In genomic region chr3:197541756-197542539, GRCh38 we compare ENCODE assay signal across 12 cellular contexts. TPM values are rescaled to one million over a fixed set of nuclear protein-coding genes. Genes with fewer than 3 reads are reported as not detected.
DNase-seq lines count a peak whose midpoint lies in the region; ATAC-seq, FAIRE-seq and TF ChIP-seq lines count a peak whose summit lies in the region.
"Had no signal": no experiment of that assay in that cellular context is flagged by ENCODE, and none has a peak within 500 bp of the region (broad histone marks: within the 10 kb centered on the region; RNA-seq: fewer than 3 reads in every experiment).

No MANE protein-coding gene starts in this region.

- H3K9me2 ChIP-seq in Karpas-422 (replicated peaks; ENCODE audit: insufficient read depth, low read length): no peaks in the 10 kb centered on the region

- TF ChIP-seq RAD21 in A549 (conservative IDR thresholded peaks at IDR 0.05 in 1 of 2, IDR thresholded peaks at IDR 0.05 in 1 of 2): no peak

- no peak for TF ChIP-seq CTCF in A549 (IDR thresholded peaks at IDR 0.05)

- no peak overlapping the region for H3K4me3 Mint-ChIP-seq in effector memory CD8-positive, alpha-beta T cell
- H3K4me3 Mint-ChIP-seq: T-helper 17 cell had no signal

- H3K27me3 Mint-ChIP-seq in effector memory CD8-positive, alpha-beta T cell: no peaks in the 10 kb centered on the region
- H3K27me3 Mint-ChIP-seq: T-helper 17 cell had no signal

- FAIRE-seq in A549 (lab: Jason Lieb, UNC): no peak

- H3K4me2 ChIP-seq in A549: no peak overlapping the region
- no peak overlapping the region for H3K4me2 ChIP-seq in Karpas-422 (ENCODE audit: low read depth, low read length, poor library complexity, severe bottlenecking)

- peaks cover 52% of the 10 kb centered on the region for H3K36me3 ChIP-seq in Karpas-422 (ENCODE audit: insufficient read depth, low read length)

- H3K27me3 ChIP-seq in Karpas-422 (ENCODE audit: low read length): no peaks in the 10 kb centered on the region
- H3K27me3 ChIP-seq: BLaER1 treated with 17β-estradiol and CSF1 and Interleukin-3, amounts not matched to agents 10 nM and 100 nM had no signal

- WGBS in A549 (ENCODE audit: missing lambda C conversion rate): 87% methylated on average over 9 of the region's 13 CpGs

- no peak for ATAC-seq in A549
- ATAC-seq in effector memory CD8-positive, alpha-beta T cell (replicated peaks): no peak
- ATAC-seq: T-helper 17 cell had no signal

- CTCF ChIA-PET in A549 (lab: Yijun Ruan, JAX): interaction anchor here (0.6 to 1.4 kb wide), 3 partner anchors 10 to 285 kb away, joined by 3 to 5 read pairs (median 3); no protein-coding TSS in a partner anchor

- no peaks in the 10 kb centered on the region for H3K9me3 ChIP-seq in A549
- H3K9me3 ChIP-seq in Karpas-422 (ENCODE audit: low read length): no peaks in the 10 kb centered on the region
- H3K9me3 ChIP-seq: BLaER1 treated with 17β-estradiol and CSF1 and Interleukin-3, amounts not matched to agents 10 nM and 100 nM had no signal

- no peak for TF ChIP-seq POLR2A in A549 (IDR thresholded peaks at IDR 0.05; ENCODE audit: low read length)

- POLR2A ChIA-PET in A549 (lab: Yijun Ruan, JAX): no interaction called here

- TF ChIP-seq EP300 in A549 (IDR thresholded peaks at IDR 0.05): no peak

- peaks cover 13% of the 10 kb centered on the region for H4K20me1 ChIP-seq in Karpas-422 (ENCODE audit: insufficient read depth, low read depth, low read length)

- H3K9me3 Mint-ChIP-seq in effector memory CD8-positive, alpha-beta T cell: no peaks in the 10 kb centered on the region
- H3K9me3 Mint-ChIP-seq: nephron had no signal

- H3K4me3 ChIP-seq in A549: no peak overlapping the region
- no peak overlapping the region for H3K4me3 ChIP-seq in Karpas-422 (ENCODE audit: low read length)
- H3K4me3 ChIP-seq: BLaER1 treated with 17β-estradiol and CSF1 and Interleukin-3, amounts not matched to agents 10 nM and 100 nM had no signal

- H3K4me1 Mint-ChIP-seq in effector memory CD8-positive, alpha-beta T cell (ENCODE audit: low read depth in 2 of 2): peaks cover 0 to 2% of the 10 kb centered on the region in 2 donors

- DNase-seq in A549 (ENCODE audit: low read depth in 1 of 2, low spot score in 1 of 2): no peak
- DNase-seq in NCI-H1092 treated with DMSO at 0.1 percent for 48 hours (lab: John Stamatoyannopoulos, UW): peak; percentile 19
- no peak for DNase-seq in effector memory CD8-positive, alpha-beta T cell
- DNase-seq in left kidney (ENCODE audit: low read depth, low spot score): peak; percentile 51
- DNase-seq in Karpas-422: no peak
- no peak for DNase-seq in DMS79 (lab: John Stamatoyannopoulos, UW)
- no peak for DNase-seq in NCI-H226
- DNase-seq in activated CD4-positive, alpha-beta T cell treated with anti-CD3 and anti-CD28 coated beads for 1 hour: no peak
- DNase-seq: stimulated activated naive CD4-positive, alpha-beta T cell treated with Interleukin-2 at 50 U/mL for 16 hours; T-helper 17 cell had no signal

- peaks cover 76% of the 10 kb centered on the region for H3K79me2 ChIP-seq in Karpas-422 (ENCODE audit: low read length)

- no peak overlapping the region for H3K27ac ChIP-seq in A549
- no peak overlapping the region for H3K27ac ChIP-seq in Karpas-422 (ENCODE audit: low read length)

- no peak overlapping the region for H3K9ac ChIP-seq in Karpas-422 (ENCODE audit: low read length)
- H3K9ac ChIP-seq: BLaER1 treated with 17β-estradiol and CSF1 and Interleukin-3, amounts not matched to agents 10 nM and 100 nM had no signal

- peak overlapping the region; percentile 10 to 31 for H3K27ac Mint-ChIP-seq in effector memory CD8-positive, alpha-beta T cell

- H3K36me3 Mint-ChIP-seq in effector memory CD8-positive, alpha-beta T cell (ENCODE audit: insufficient read depth): peaks cover 15% of the 10 kb centered on the region

- H2AFZ ChIP-seq in Karpas-422 (ENCODE audit: low read length): no peak overlapping the region

- H3K4me1 ChIP-seq in A549 (no peaks in the 10 kb centered on the region), Karpas-422 (ENCODE audit: low read length) (no peaks in the 10 kb centered on the region)

TF ChIP-seq in A549, 52 proteins besides CTCF, POLR2A, EP300 and RAD21:
- TF ChIP-seq CBX2 (IDR thresholded peaks at IDR 0.05; ENCODE audit: borderline replicate concordance, low read depth) (no peak), USF2 (IDR thresholded peaks at IDR 0.05) (peak; percentile 17; the same call in 1 of the 2 replicates)

RNA-seq across cellular contexts. Expression of gene BDH1, which starts 13.8 kb away (rescaled TPM):
- 4.4 and 4.6 TPM in 2 replicates for polyA plus RNA-seq in A549 (2011; rRNA removed)
- polyA plus RNA-seq in A549 (2012; cell fraction: cytosol; rRNA removed): 5.5 and 6.2 TPM in 2 replicates
- polyA plus RNA-seq in A549 (2012; cell fraction: nucleus; rRNA removed): 8.8 and 10.5 TPM in 2 replicates
- 2.8 to 3.7 TPM (median 3.1 TPM) in 3 replicates for polyA plus RNA-seq in A549 (2017; fragmentation: RNase III; extraction: RNeasy Plus Mini Kit Qiagen cat#74134 plus additional on column Dnase treatment)
- 3.3 and 3.7 TPM in 2 replicates for polyA minus RNA-seq in A549 (2011; rRNA and poly(A)+ RNA removed)
- 80.5 and 111 TPM in 2 replicates for total RNA-seq in Karpas-422 (2014; rRNA removed; shearing (Covaris generic); ENCODE audit: low replicate concordance)

Comparison
In these comparisons a context has a peak if more than half of its experiments do, and no peak if none do; other contexts are left out.
1. DNase-seq: peak in NCI-H1092 treated with DMSO at 0.1 percent for 48 hours (single experiment) and left kidney (single experiment); none in A549 (0 of 2), effector memory CD8-positive, alpha-beta T cell (0 of 3), Karpas-422 (single experiment), DMS79 (single experiment), NCI-H226 (single experiment) and activated CD4-positive, alpha-beta T cell treated with anti-CD3 and anti-CD28 coated beads for 1 hour (single experiment).